In genomic region chr7:114874170-114874569, GRCh38 we compare ENCODE assay signal across 19 cellular contexts.
"Had no signal": no experiment of that assay in that cellular context is flagged by ENCODE, and none has a peak within 500 bp of the region (broad histone marks: within the 10 kb centered on the region; RNA-seq: fewer than 3 reads in every experiment).

No MANE protein-coding gene starts in this region.

- ATAC-seq: activated CD8-positive, alpha-beta T cell treated with anti-CD3 and anti-CD28 coated beads, Interleukin-2, amount 10 ng/mL, durations not matched to agents 7 days and 5 days; T-helper 17 cell; WTC11 had no signal

- DNase-seq: activated CD4-positive, alpha-beta T cell treated with anti-CD3 and anti-CD28 coated beads for 48 hours; activated CD4-positive, alpha-beta T cell treated with anti-CD3 and anti-CD28 coated beads, Interleukin-2, amount 50 U/mL, for 4 hours; activated CD4-positive, CD25-positive, alpha-beta regulatory T cell treated with anti-CD3 and anti-CD28 coated beads, Interleukin-2, amount 50 U/mL, for 72 hours; activated CD8-positive, alpha-beta memory T cell treated with anti-CD3 and anti-CD28 coated beads, Interleukin-2, amount 50 U/mL, for 48 hours; activated CD8-positive, alpha-beta T cell treated with anti-CD3 and anti-CD28 coated beads, Interleukin-2, amount 10 ng/mL, durations not matched to agents 7 days and 5 days; activated effector memory CD4-positive, alpha-beta T cell treated with Interleukin-2 at 50 U/mL for 16 hours; activated naive CD4-positive, alpha-beta T cell; activated T-cell treated with anti-CD3 and anti-CD28 coated beads, Interleukin-2, amount 50 U/mL, for 1 hour; MM.1S; NCI-H1105; NCI-H1436 treated with DMSO at 0.1 percent for 48 hours; NCI-H187; NCI-H2081 treated with DMSO at 0.1 percent for 48 hours; NCI-H446; NCI-H524; SHP77; T-helper 17 cell; T-helper 9 cell had no signal
